Comparison of ENCODE assay signal across 1 cellular context in genomic region chr12:106101798-106102197, GRCh38.
TF ChIP-seq lines count a peak whose summit lies in the region.

No MANE protein-coding gene starts in this region.

TF ChIP-seq in WTC11, 78 proteins besides CTCF, POLR2A, EP300 and RAD21 (continued from another document):
- TF ChIP-seq MLX (CRISPR knock-in tag; IDR thresholded peaks at IDR 0.05): no peak
- TF ChIP-seq JAZF1 (CRISPR knock-in tag; IDR thresholded peaks at IDR 0.05): no peak
